ENCODE assay signal across 7 cellular contexts in the genomic region with DNA sequence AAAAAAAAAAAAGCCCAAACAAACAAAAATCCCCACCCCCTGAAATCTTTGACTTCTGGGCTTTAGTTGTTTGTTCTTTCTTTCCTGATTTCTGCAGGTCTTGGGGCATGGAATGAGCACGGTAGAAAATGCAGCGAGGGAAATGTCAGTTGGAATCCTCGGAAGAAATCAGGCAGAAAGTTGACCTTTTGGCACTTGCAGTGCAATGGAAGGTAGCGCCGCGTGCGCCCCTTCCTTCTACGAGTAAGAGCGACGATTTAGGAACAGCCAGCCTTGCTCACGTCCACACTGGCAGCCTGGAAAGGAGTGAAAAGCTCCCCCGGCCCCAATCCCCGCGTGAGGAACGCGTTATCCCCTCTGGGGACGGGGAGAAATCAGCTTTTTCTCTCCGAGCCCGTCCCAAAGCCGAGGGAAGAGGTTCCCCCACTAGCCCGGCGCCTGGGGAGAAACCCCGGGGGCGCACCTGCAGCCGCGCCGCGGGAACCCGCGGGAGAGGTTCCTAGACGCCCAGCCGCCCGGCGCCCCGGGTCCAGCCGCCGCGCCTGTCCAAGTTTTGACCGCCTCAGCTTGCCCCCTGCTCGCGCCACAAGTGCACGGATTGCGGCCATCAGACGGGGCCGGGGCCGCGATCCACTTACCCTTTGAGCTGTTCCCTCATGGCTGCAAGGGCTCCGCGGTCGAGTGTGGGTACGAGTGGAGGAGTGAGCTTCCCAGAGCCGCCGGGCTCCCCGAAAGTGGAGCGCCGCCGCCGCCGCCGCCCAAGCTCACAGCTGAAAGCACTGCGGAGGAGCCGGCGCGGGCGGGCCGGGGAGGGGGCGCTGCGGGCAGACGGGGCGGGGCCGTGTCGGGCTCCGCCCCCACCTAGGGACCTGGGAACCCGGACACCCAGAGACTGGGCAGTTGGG.
DNase-seq lines count a peak whose midpoint lies in the region; ATAC-seq, FAIRE-seq and TF ChIP-seq lines count a peak whose summit lies in the region.

No MANE protein-coding gene starts in this region.

- peak overlapping the region; percentile 68 for H3K18ac ChIP-seq in trophoblast cell (ENCODE audit: low read length)

- no peak overlapping the region for H2AK5ac ChIP-seq in trophoblast cell (ENCODE audit: low read length)

- no peak overlapping the region for H3K23ac ChIP-seq in trophoblast cell (ENCODE audit: low read length)

- peak overlapping the region; percentile 24 for H2BK12ac ChIP-seq in trophoblast cell (ENCODE audit: low read length)

- peaks cover 17% of the 10 kb centered on the region for H3K27me3 Mint-ChIP-seq in activated T-helper 1 cell treated with anti-CD3 and anti-CD28 coated beads, Interleukin-12 subunit alpha, Interleukin-12 subunit beta, Interleukin-2, Interleukin-4 antibody, amounts not matched to agents 30 ng/mL and 10 ng/mL and 1 ng/mL, durations not matched to agents 14 hours and 24 hours and 36 hours (ENCODE audit: insufficient read depth)

- no peak overlapping the region for H3K9ac ChIP-seq in trophoblast cell (ENCODE audit: low read length)

- no peaks in the 10 kb centered on the region for H3K36me3 ChIP-seq in trophoblast cell (ENCODE audit: control insufficient read depth in 1 of 2, insufficient read depth in 2 of 2, low read length in 2 of 2)

- H3K36me3 Mint-ChIP-seq in activated T-helper 1 cell treated with anti-CD3 and anti-CD28 coated beads, Interleukin-12 subunit alpha, Interleukin-12 subunit beta, Interleukin-2, Interleukin-4 antibody, amounts not matched to agents 30 ng/mL and 10 ng/mL and 1 ng/mL, durations not matched to agents 14 hours and 24 hours and 36 hours (ENCODE audit: low read depth), result peaks cover 3% of the 10 kb centered on the region

- peak overlapping the region; percentile 88 for H3K4me2 ChIP-seq in trophoblast cell (ENCODE audit: low read length)

- intact Hi-C loops in activated T-helper 1 cell treated with anti-CD3 and anti-CD28 coated beads, Interleukin-12 subunit alpha, Interleukin-12 subunit beta, Interleukin-2, Interleukin-4 antibody, amounts not matched to agents 30 ng/mL and 10 ng/mL and 1 ng/mL, durations not matched to agents 14 hours and 24 hours and 36 hours (cut with micrococcal nuclease), result loop anchor here (5.0 kb wide), 2 partner anchors 39 to 209 kb away; no protein-coding TSS in a partner anchor
- intact Hi-C loops in cardiac septum (cut with DNase I), result no loop called here

- H2BK5ac ChIP-seq in trophoblast cell (ENCODE audit: low read depth, low read length, poor library complexity), result no peak overlapping the region

- H3K4me1 Mint-ChIP-seq in activated T-helper 1 cell treated with anti-CD3 and anti-CD28 coated beads, Interleukin-12 subunit alpha, Interleukin-12 subunit beta, Interleukin-2, Interleukin-4 antibody, amounts not matched to agents 30 ng/mL and 10 ng/mL and 1 ng/mL, durations not matched to agents 14 hours and 24 hours and 36 hours (ENCODE audit: low read depth), result peaks cover 21% of the 10 kb centered on the region

- no peak overlapping the region for H2BK120ac ChIP-seq in trophoblast cell (ENCODE audit: insufficient read depth, low read length, poor library complexity)

- H3K4me1 ChIP-seq in trophoblast cell (ENCODE audit: control insufficient read depth in 1 of 2, insufficient read depth in 2 of 2, low read length in 2 of 2), result peaks cover 0 to 3% of the 10 kb centered on the region in 2 experiments

- WGBS in trophoblast cell (ENCODE audit: extremely low coverage, insufficient coverage, insufficient read length), result no CpG with 5 or more reads among the region's 74 CpGs

- no peak overlapping the region for H4K91ac ChIP-seq in trophoblast cell (ENCODE audit: low read depth, low read length)

- no peaks in the 10 kb centered on the region for H3K27me3 ChIP-seq in trophoblast cell (ENCODE audit: insufficient read depth, low read length)

- no peak overlapping the region for H3K4ac ChIP-seq in trophoblast cell (ENCODE audit: low read depth, low read length)

- H3K27ac ChIP-seq in trophoblast cell (ENCODE audit: low read depth, low read length), result no peak overlapping the region

- H3K4me3 ChIP-seq in GM12865 (ENCODE audit: low read depth, low read length) (peak overlapping the region; percentile 79), trophoblast cell (ENCODE audit: low read depth, low read length) (peak overlapping the region; percentile 82)

- no peak for FAIRE-seq in HTR-8/SVneo (lab: Jason Lieb, UNC)

- no peaks in the 10 kb centered on the region for H3K9me3 Mint-ChIP-seq in activated T-helper 1 cell treated with anti-CD3 and anti-CD28 coated beads, Interleukin-12 subunit alpha, Interleukin-12 subunit beta, Interleukin-2, Interleukin-4 antibody, amounts not matched to agents 30 ng/mL and 10 ng/mL and 1 ng/mL, durations not matched to agents 14 hours and 24 hours and 36 hours

- no peaks in the 10 kb centered on the region for H3K9me3 ChIP-seq in trophoblast cell (ENCODE audit: insufficient read depth, low read depth, low read length)

- no peaks in the 10 kb centered on the region for H3K79me1 ChIP-seq in trophoblast cell (ENCODE audit: low read length)

- peak overlapping the region; percentile 35 for H2AFZ ChIP-seq in trophoblast cell (ENCODE audit: insufficient read depth, low read length, poor library complexity)

- no peak overlapping the region for H4K12ac ChIP-seq in trophoblast cell (ENCODE audit: low read depth, low read length)

- H3K79me2 ChIP-seq in trophoblast cell (ENCODE audit: control insufficient read depth, insufficient read depth, low read length, poor library complexity), result peaks cover 1% of the 10 kb centered on the region

- peak overlapping the region; percentile 80 for H3K14ac ChIP-seq in trophoblast cell (ENCODE audit: low read length)

- H3K27ac Mint-ChIP-seq in activated T-helper 1 cell treated with anti-CD3 and anti-CD28 coated beads, Interleukin-12 subunit alpha, Interleukin-12 subunit beta, Interleukin-2, Interleukin-4 antibody, amounts not matched to agents 30 ng/mL and 10 ng/mL and 1 ng/mL, durations not matched to agents 14 hours and 24 hours and 36 hours, result peak overlapping the region; percentile 18

- peak overlapping the region; percentile 85 for H3K4me3 Mint-ChIP-seq in activated T-helper 1 cell treated with anti-CD3 and anti-CD28 coated beads, Interleukin-12 subunit alpha, Interleukin-12 subunit beta, Interleukin-2, Interleukin-4 antibody, amounts not matched to agents 30 ng/mL and 10 ng/mL and 1 ng/mL, durations not matched to agents 14 hours and 24 hours and 36 hours

- DNase-seq in GM12865 (ENCODE audit: low read depth) (peak; percentile 55), HTR-8/SVneo (ENCODE audit: insufficient read length, low spot score) (peak; percentile 49), cardiac septum (ENCODE audit: low spot score) (peak; percentile 77), trophoblast cell (peak; percentile 13 to 30), GF-D8 (lab: John Stamatoyannopoulos, UW) (no peak)
- peak; percentile 12 for DNase-seq in activated T-helper 1 cell treated with anti-CD3 and anti-CD28 coated beads, Interleukin-12 subunit alpha, Interleukin-12 subunit beta, Interleukin-2, Interleukin-4 antibody, amounts not matched to agents 30 ng/mL and 10 ng/mL and 1 ng/mL, durations not matched to agents 14 hours and 24 hours and 36 hours (ENCODE audit: low spot score)

- H4K8ac ChIP-seq in trophoblast cell (ENCODE audit: low read depth, low read length), result peak overlapping the region; percentile 43

- TF ChIP-seq CTCF in GM12865 (IDR thresholded peaks at IDR 0.05; ENCODE audit: insufficient read depth, low read depth, low read length, missing control alignments), result no peak

- peak; percentile 94 for ATAC-seq in GM21447 (IDR thresholded peaks at IDR 0.05; ENCODE audit: unreplicated experiment)
